ENCODE assay signal across 1 cellular context in the genomic region with DNA sequence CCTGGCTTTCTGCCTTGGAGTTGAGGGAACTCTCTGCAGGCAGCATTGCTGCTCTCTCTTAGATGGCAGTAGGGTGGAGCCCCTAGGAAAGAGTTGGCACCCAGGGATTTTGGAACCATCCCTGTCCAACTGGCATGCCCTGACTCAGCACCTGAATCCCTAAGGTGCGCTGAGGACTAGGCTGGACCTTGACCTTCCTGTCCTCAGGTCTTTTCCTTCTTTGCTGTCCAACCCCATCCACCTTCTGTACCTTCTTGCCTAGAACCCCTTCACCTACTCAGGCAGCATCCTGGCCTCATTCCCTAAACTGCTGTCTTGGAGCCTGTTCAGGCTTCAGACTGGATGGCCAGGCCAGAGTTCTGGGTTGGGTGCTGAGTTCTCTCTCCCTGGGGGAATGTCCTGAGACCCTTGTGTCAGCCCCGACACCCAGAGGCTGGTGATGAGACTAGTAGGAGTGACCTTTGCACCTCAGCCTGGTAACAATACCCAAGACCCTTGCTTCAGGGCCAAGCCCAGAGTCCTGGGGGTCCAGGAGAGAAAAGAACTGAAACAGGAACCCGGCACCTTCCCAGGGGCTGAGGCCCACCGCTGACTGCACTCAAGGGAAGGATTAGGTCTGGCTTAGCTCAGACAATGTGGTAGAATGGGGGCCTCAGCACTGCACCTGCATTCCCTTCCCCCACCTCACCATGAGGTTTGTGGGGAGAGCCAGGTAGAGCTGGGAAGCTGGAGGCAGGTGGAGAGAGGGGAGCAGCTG.
TF ChIP-seq lines count a peak whose summit lies in the region.

No MANE protein-coding gene starts in this region.

TF ChIP-seq in HepG2, 621 proteins besides CTCF, POLR2A, EP300 and RAD21:
- no peak for TF ChIP-seq ZNF343 (CRISPR knock-in tag; IDR thresholded peaks at IDR 0.05)
- TF ChIP-seq TEAD3 (CRISPR knock-in tag; optimal IDR thresholded peaks at IDR 0.05; ENCODE audit: borderline replicate concordance), result peak; percentile 27
